Comparison of ENCODE assay signal across 21 cellular contexts in the genomic region with DNA sequence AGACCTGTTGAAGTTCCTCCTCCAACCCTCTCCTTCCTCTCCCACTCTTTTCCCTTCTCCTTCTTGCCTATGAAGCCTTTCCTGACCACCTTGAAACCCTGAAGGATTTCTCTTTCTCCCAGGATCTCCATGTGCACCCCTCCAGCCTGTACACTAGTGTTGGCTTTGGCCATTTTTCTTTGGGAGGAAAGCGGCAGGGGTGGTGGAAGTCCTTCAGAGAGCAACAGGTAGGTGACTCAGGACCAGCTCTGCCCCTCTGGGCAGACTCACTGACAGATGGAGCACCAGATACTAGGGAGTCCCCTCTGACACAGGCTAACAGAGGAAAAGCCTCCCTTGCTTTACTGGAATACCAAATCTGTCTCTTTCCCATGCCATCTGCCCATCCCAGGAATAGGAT. TPM values are rescaled to one million over a fixed set of nuclear protein-coding genes. Genes with fewer than 3 reads are reported as not detected.
"Had no signal": no experiment of that assay in that cellular context is flagged by ENCODE, and none has a peak within 500 bp of the region (broad histone marks: within the 10 kb centered on the region; RNA-seq: fewer than 3 reads in every experiment).

No MANE protein-coding gene starts in this region.

- ATAC-seq: activated CD8-positive, alpha-beta T cell treated with anti-CD3 and anti-CD28 coated beads, Interleukin-2, amount 10 ng/mL, durations not matched to agents 7 days and 5 days; body of pancreas; T-helper 17 cell had no signal

- H3K4me3 ChIP-seq: body of pancreas had no signal

- H3K27ac Mint-ChIP-seq: activated CD8-positive, alpha-beta T cell treated with anti-CD3 and anti-CD28 coated beads, Interleukin-2, amount 10 ng/mL, durations not matched to agents 7 days and 5 days; activated naive CD4-positive, alpha-beta T cell treated with anti-CD3 and anti-CD28 coated beads, Interleukin-2, amount 50 U/mL, for 24 hours; T-helper 17 cell; WTC11 had no signal

- H3K36me3 Mint-ChIP-seq: activated naive CD4-positive, alpha-beta T cell treated with anti-CD3 and anti-CD28 coated beads, Interleukin-2, amount 50 U/mL, for 24 hours; WTC11 had no signal

- H3K9me3 Mint-ChIP-seq: activated naive CD4-positive, alpha-beta T cell treated with anti-CD3 and anti-CD28 coated beads, Interleukin-2, amount 50 U/mL, for 24 hours; central memory CD8-positive, alpha-beta T cell; WTC11 had no signal

- DNase-seq: activated CD4-positive, alpha-beta T cell treated with anti-CD3 and anti-CD28 coated beads for 48 hours; activated CD4-positive, alpha-beta T cell treated with anti-CD3 and anti-CD28 coated beads, Interleukin-2, amount 50 U/mL, for 4 hours; activated CD4-positive, CD25-positive, alpha-beta regulatory T cell treated with anti-CD3 and anti-CD28 coated beads, Interleukin-2, amount 50 U/mL, for 72 hours; activated CD8-positive, alpha-beta memory T cell treated with anti-CD3 and anti-CD28 coated beads, Interleukin-2, amount 50 U/mL, for 48 hours; activated CD8-positive, alpha-beta T cell treated with anti-CD3 and anti-CD28 coated beads, Interleukin-2, amount 10 ng/mL, durations not matched to agents 7 days and 5 days; activated effector memory CD4-positive, alpha-beta T cell treated with Interleukin-2 at 50 U/mL for 16 hours; activated naive CD4-positive, alpha-beta T cell; activated T-cell treated with anti-CD3 and anti-CD28 coated beads, Interleukin-2, amount 50 U/mL, for 1 hour; aorta; body of pancreas; cortex of kidney; NCI-H1105 treated with DMSO at 0.1 percent for 48 hours; NCI-H1436 treated with DMSO at 0.1 percent for 48 hours; NCI-H1930; NCI-H2107; SIG-M5; T-helper 17 cell; T-helper 9 cell had no signal

- H3K27me3 ChIP-seq: body of pancreas had no signal

- H3K4me1 Mint-ChIP-seq: activated naive CD4-positive, alpha-beta T cell treated with anti-CD3 and anti-CD28 coated beads, Interleukin-2, amount 50 U/mL, for 24 hours; central memory CD8-positive, alpha-beta T cell had no signal

- H3K27ac ChIP-seq: body of pancreas had no signal

- H3K4me3 Mint-ChIP-seq: activated CD8-positive, alpha-beta T cell treated with anti-CD3 and anti-CD28 coated beads, Interleukin-2, amount 10 ng/mL, durations not matched to agents 7 days and 5 days; activated naive CD4-positive, alpha-beta T cell treated with anti-CD3 and anti-CD28 coated beads, Interleukin-2, amount 50 U/mL, for 24 hours; central memory CD8-positive, alpha-beta T cell; T-helper 17 cell; WTC11 had no signal

- H3K9me3 ChIP-seq: body of pancreas had no signal

RNA-seq across cellular contexts. Expression of gene SLC26A9, which starts 4.6 kb away (rescaled TPM):
- total RNA-seq: activated CD8-positive, alpha-beta T cell treated with anti-CD3 and anti-CD28 coated beads, Interleukin-2, amount 10 ng/mL, durations not matched to agents 7 days and 5 days; T-helper 17 cell had no signal
